In the genomic region with DNA sequence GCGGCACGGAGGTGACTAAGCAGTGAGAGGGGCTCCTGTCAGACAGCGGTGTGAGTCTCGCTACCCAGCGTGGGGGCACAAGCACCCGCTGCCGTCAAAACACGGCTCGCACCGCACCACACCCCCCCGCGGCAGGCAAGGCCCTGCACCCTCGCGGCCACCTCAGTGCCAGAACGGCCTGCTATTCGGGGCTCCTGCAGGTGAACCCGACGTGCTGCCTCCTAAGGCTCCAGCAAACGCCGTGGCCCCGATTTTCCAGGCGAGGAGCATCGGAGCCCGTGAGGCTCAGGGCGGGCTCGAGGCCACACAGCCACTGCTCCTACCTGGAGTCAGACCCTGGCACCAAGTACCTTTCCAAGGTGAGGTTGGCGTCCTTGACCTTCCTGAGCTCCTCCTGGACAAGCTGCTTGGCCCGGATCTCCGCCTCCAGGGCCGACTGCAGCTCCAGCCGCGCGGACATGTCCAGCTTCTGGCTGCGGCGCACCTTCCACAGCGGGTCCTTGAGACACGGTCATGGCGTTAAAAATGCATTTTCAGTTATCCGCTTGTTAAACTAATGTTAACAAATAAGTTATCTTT, we compare ENCODE assay signal across 26 cellular contexts. TPM values are rescaled to one million over a fixed set of nuclear protein-coding genes. Genes with fewer than 3 reads are reported as not detected.
"Had no signal": no experiment of that assay in that cellular context is flagged by ENCODE, and none has a peak within 500 bp of the region (broad histone marks: within the 10 kb centered on the region; RNA-seq: fewer than 3 reads in every experiment).

No MANE protein-coding gene starts in this region.

- H3K4me1 Mint-ChIP-seq: naive thymus-derived CD8-positive, alpha-beta T cell; neural crest cell; stimulated activated naive B cell treated with anti-CD40 and anti-IgM and Interleukin-4, amounts not matched to agents 10 μg/mL and 1 μg/mL and 100 μg/mL, for 72 hours had no signal

- H3K27ac Mint-ChIP-seq: naive thymus-derived CD8-positive, alpha-beta T cell; nephron; stimulated activated naive B cell treated with anti-CD40 and anti-IgM and Interleukin-4, amounts not matched to agents 10 μg/mL and 1 μg/mL and 100 μg/mL, for 72 hours had no signal

- H3K79me2 ChIP-seq: hepatocyte had no signal

- H3K9me3 ChIP-seq: heart right ventricle, left ventricle myocardium inferior, neutrophil, ovary, prostate gland, sigmoid colon, stomach, testis, thyroid gland, transverse colon, upper lobe of left lung had no signal

- H3K36me3 ChIP-seq: neutrophil, ovary had no signal

- DNase-seq: heart right ventricle; islet precursor cell; left ventricle myocardium inferior; naive thymus-derived CD8-positive, alpha-beta T cell; occipital lobe; ovary; retina; right cardiac atrium; sigmoid colon; small intestine; stimulated activated CD4-positive, alpha-beta T cell treated with anti-CD3 and anti-CD28 coated beads, Interleukin-15, amount 100 ng/mL, for 24 hours; stimulated activated CD4-positive, alpha-beta T cell treated with anti-CD3 and anti-CD28 coated beads, Interleukin-2, amount 100 ng/mL, for 24 hours; stimulated activated CD4-positive, alpha-beta T cell treated with anti-CD3 and anti-CD28 coated beads, Interleukin-4, amount 100 ng/mL, for 1 hour; stimulated activated naive B cell treated with anti-CD40 and anti-IgM and Interleukin-4, amounts not matched to agents 10 μg/mL and 1 μg/mL and 100 μg/mL, for 72 hours; stimulated activated naive CD8-positive, alpha-beta T cell treated with anti-CD3 and anti-CD28 coated beads, Interleukin-15, Interleukin-2, amounts not matched to agents 100 U/mL and 50 U/mL, for 24 hours; stomach; testis; thyroid gland; transverse colon had no signal

- H3K4me3 ChIP-seq: heart right ventricle, hepatocyte, left ventricle myocardium inferior, lung, ovary, prostate gland, sigmoid colon, stomach, testis, thyroid gland, transverse colon, upper lobe of left lung had no signal

- H3K9me3 Mint-ChIP-seq: naive thymus-derived CD8-positive, alpha-beta T cell; nephron; neural crest cell; stimulated activated naive B cell treated with anti-CD40 and anti-IgM and Interleukin-4, amounts not matched to agents 10 μg/mL and 1 μg/mL and 100 μg/mL, for 72 hours had no signal

- ATAC-seq: heart right ventricle; naive thymus-derived CD8-positive, alpha-beta T cell; right cardiac atrium; stimulated activated naive B cell treated with anti-CD40 and anti-IgM and Interleukin-4, amounts not matched to agents 10 μg/mL and 1 μg/mL and 100 μg/mL, for 72 hours; stimulated activated naive CD8-positive, alpha-beta T cell treated with anti-CD3 and anti-CD28 coated beads, Interleukin-15, Interleukin-2, amounts not matched to agents 100 U/mL and 50 U/mL, for 24 hours had no signal

- H2AFZ ChIP-seq: hepatocyte had no signal

- H3K4me2 ChIP-seq: hepatocyte had no signal

- H3K27me3 ChIP-seq: heart right ventricle, hepatocyte, neutrophil, ovary, sigmoid colon, stomach, testis, thyroid gland, transverse colon, upper lobe of left lung had no signal

- H3K4me1 ChIP-seq: heart right ventricle, left ventricle myocardium inferior, prostate gland, sigmoid colon, stomach, testis, thyroid gland, transverse colon, upper lobe of left lung had no signal

- H3K27ac ChIP-seq: heart right ventricle, hepatocyte, left ventricle myocardium inferior, neutrophil, ovary, prostate gland, sigmoid colon, stomach, testis, transverse colon, upper lobe of left lung had no signal

- H3K4me3 Mint-ChIP-seq: naive thymus-derived CD8-positive, alpha-beta T cell; nephron; neural crest cell; stimulated activated naive B cell treated with anti-CD40 and anti-IgM and Interleukin-4, amounts not matched to agents 10 μg/mL and 1 μg/mL and 100 μg/mL, for 72 hours had no signal

- H3K27me3 Mint-ChIP-seq: naive thymus-derived CD8-positive, alpha-beta T cell; stimulated activated naive B cell treated with anti-CD40 and anti-IgM and Interleukin-4, amounts not matched to agents 10 μg/mL and 1 μg/mL and 100 μg/mL, for 72 hours had no signal

RNA-seq across cellular contexts. Expression of gene AMN, which starts 41.8 kb away (rescaled TPM):
- total RNA-seq: left ventricle myocardium inferior, occipital lobe, sigmoid colon had no signal
